ENCODE assay signal across 1 cellular context in genomic region chr6:82246370-82246769, GRCh38.
TF ChIP-seq lines count a peak whose summit lies in the region.

No MANE protein-coding gene starts in this region.

TF ChIP-seq in HepG2, 621 proteins besides CTCF, POLR2A, EP300 and RAD21 (continued from another document):
- TF ChIP-seq PHF5A (CRISPR knock-in tag; IDR thresholded peaks at IDR 0.05; ENCODE audit: low read depth, unreplicated experiment) (peak; percentile 10), ZNF362 (CRISPR knock-in tag; IDR thresholded peaks at IDR 0.05; ENCODE audit: borderline replicate concordance) (peak; percentile 78), KMT2B (CRISPR knock-in tag; IDR thresholded peaks at IDR 0.05) (peak; percentile 20; the same call in 1 of the 2 replicates), KDM1A (CRISPR knock-in tag; IDR thresholded peaks at IDR 0.05) (peak; percentile 24; the same call in 1 of the 2 replicates), ZNF460 (CRISPR knock-in tag; IDR thresholded peaks at IDR 0.05; ENCODE audit: borderline replicate concordance) (peak; percentile 72; the same call in 1 of the 2 replicates), SIN3A (IDR thresholded peaks at IDR 0.05; ENCODE audit: borderline replicate concordance, low read depth, low read length) (0 out of 2 replicates have a peak, but pooled peaks have one; percentile 19), SP5 (CRISPR knock-in tag; IDR thresholded peaks at IDR 0.05; ENCODE audit: borderline replicate concordance, low read depth) (0 out of 2 replicates have a peak, but pooled peaks have one; percentile 22)
TF ChIP-seq in HepG2: peak in this region for 10.
